In the genomic region with DNA sequence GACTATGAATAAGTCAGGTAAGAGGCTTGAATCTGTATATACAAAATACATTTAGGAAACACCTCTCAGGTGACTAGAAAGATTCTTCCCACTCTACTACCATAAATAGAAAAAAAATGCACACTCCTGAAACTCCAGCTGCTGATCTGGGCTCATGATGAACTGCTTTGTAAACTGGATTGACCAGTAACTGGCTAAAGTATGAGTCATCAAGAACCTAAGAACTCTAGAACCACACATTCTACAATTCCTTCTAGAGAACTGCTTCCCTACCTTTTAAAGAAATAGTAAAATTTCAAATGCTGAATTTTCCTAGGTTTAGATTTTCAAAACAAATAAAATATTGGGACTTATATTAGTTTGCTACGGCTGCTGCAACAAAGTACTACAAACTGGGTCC, we compare ENCODE assay signal across 12 cellular contexts. TPM values are rescaled to one million over a fixed set of nuclear protein-coding genes. Genes with fewer than 3 reads are reported as not detected.
DNase-seq lines count a peak whose midpoint lies in the region; ATAC-seq and TF ChIP-seq lines count a peak whose summit lies in the region.
"Had no signal": no experiment of that assay in that cellular context is flagged by ENCODE, and none has a peak within 500 bp of the region (broad histone marks: within the 10 kb centered on the region; RNA-seq: fewer than 3 reads in every experiment).

No MANE protein-coding gene starts in this region.

- peak overlapping the region in 8 of 10 donors; percentile 17 to 96 (median 60) for H3K27ac Mint-ChIP-seq in naive thymus-derived CD8-positive, alpha-beta T cell
- H3K27ac Mint-ChIP-seq: T-helper 1 cell treated with Interleukin-12 subunit alpha and Interleukin-12 subunit beta and Interleukin-4 antibody, amounts not matched to agents 30 μg/mL and 1 μg/mL, for 36 hours had no signal

- intact Hi-C loops in IMR-90 (cut with micrococcal nuclease) (no loop called here), mammary epithelial cell (cut with micrococcal nuclease) (no loop called here)

- TF ChIP-seq CTCF in DOHH2 (IDR thresholded peaks at IDR 0.05; ENCODE audit: low read depth, low read length, poor library complexity, severe bottlenecking) (no peak), IMR-90 (conservative IDR thresholded peaks at IDR 0.05; ENCODE audit: low read depth, low read length) (no peak), mammary epithelial cell (conservative IDR thresholded peaks at IDR 0.05 in 1 of 2, IDR thresholded peaks at IDR 0.05 in 1 of 2; ENCODE audit: extremely low read depth in 1 of 2, insufficient read depth in 1 of 2, low read depth in 1 of 2, low read length in 2 of 2) (no peak)

- H3K79me1 ChIP-seq in IMR-90 (ENCODE audit: low read depth in 1 of 2, low read length in 2 of 2): peaks cover 22 to 62% of the 10 kb centered on the region in 2 experiments

- H2AK9ac ChIP-seq in IMR-90 (replicated peaks; ENCODE audit: low read depth, low read length, poor library complexity): no peak overlapping the region

- no peak for TF ChIP-seq POLR2A in IMR-90 (IDR thresholded peaks at IDR 0.05; ENCODE audit: low read depth, low read length)

- DNase-seq in IMR-90: peak; percentile 66
- DNase-seq in mammary epithelial cell: peak; percentile 88
- no peak for DNase-seq in naive thymus-derived CD8-positive, alpha-beta T cell
- DNase-seq in NCI-H2029 treated with DMSO at 0.1 percent for 48 hours (lab: John Stamatoyannopoulos, UW): no peak
- no peak for DNase-seq in hypothalamus (lab: John Stamatoyannopoulos, UW)
- DNase-seq: heart left ventricle, NCI-H1436, ovary had no signal

- H3K56ac ChIP-seq in IMR-90 (ENCODE audit: extremely low read depth, insufficient read depth, low read length): no peak overlapping the region

- peak; percentile 46; the same call in 1 of the 2 replicates for ATAC-seq in IMR-90 (ENCODE audit: low read depth)
- ATAC-seq in naive thymus-derived CD8-positive, alpha-beta T cell: no peak
- ATAC-seq in HG02571 (IDR thresholded peaks at IDR 0.05; ENCODE audit: unreplicated experiment): no peak
- ATAC-seq in GM21737 (IDR thresholded peaks at IDR 0.05; ENCODE audit: unreplicated experiment): no peak
- ATAC-seq: heart left ventricle had no signal

- no peak overlapping the region for H3K23ac ChIP-seq in IMR-90 (ENCODE audit: low read depth, low read length)

- H4K91ac ChIP-seq in IMR-90 (ENCODE audit: insufficient read depth, low read depth, low read length): no peak overlapping the region

- H3K27ac ChIP-seq in DOHH2 (ENCODE audit: low read depth, low read length) (peak overlapping the region; percentile 17; the same call in 1 of the 2 replicates), IMR-90 (ENCODE audit: insufficient read depth, low read length) (no peak overlapping the region), mammary epithelial cell (ENCODE audit: insufficient read depth, low read depth, low read length) (no peak overlapping the region)
- H3K27ac ChIP-seq: heart left ventricle, ovary had no signal

- POLR2A ChIA-PET in IMR-90 (lab: Charles Lee; ENCODE audit: unreplicated experiment): no interaction called here
- POLR2A ChIA-PET in naive thymus-derived CD8-positive, alpha-beta T cell (lab: Charles Lee): interaction anchor here (0.9 kb wide), 1 partner anchor 20 kb away, joined by 3 read pairs; no protein-coding TSS in a partner anchor

- H3F3A ChIP-seq in DOHH2 (ENCODE audit: control insufficient read depth, insufficient read depth): peaks cover 47% of the 10 kb centered on the region

- in situ Hi-C loops in IMR-90 (cut with MboI; ENCODE audit: low sequenced_read_pairs) (no loop called here), mammary epithelial cell (cut with MboI; ENCODE audit: low sequenced_read_pairs in 2 of 2) (no loop called here)

- peaks cover 40 to 93% (median 86%) of the 10 kb centered on the region in 4 donors for H3K4me1 Mint-ChIP-seq in naive thymus-derived CD8-positive, alpha-beta T cell

- peak overlapping the region in 9 of 10 donors; percentile 27 to 76 (median 65) for H3K4me3 Mint-ChIP-seq in naive thymus-derived CD8-positive, alpha-beta T cell
- H3K4me3 Mint-ChIP-seq: T-helper 1 cell treated with Interleukin-12 subunit alpha and Interleukin-12 subunit beta and Interleukin-4 antibody, amounts not matched to agents 30 μg/mL and 1 μg/mL, for 36 hours had no signal

- WGBS in IMR-90 (ENCODE audit: extremely low coverage in 2 of 2, insufficient read length in 1 of 2), 2 experiments: no CpG with 5 or more reads among the region's 1 CpG
- 100% methylated on average over 1 of the region's 1 CpG for WGBS in mammary epithelial cell (ENCODE audit: low coverage, missing lambda C conversion rate)

- H3K9ac ChIP-seq in IMR-90 (ENCODE audit: low read depth, low read length) (no peak overlapping the region), mammary epithelial cell (ENCODE audit: insufficient read depth, low read length) (no peak overlapping the region)

- H2AK5ac ChIP-seq in IMR-90 (ENCODE audit: low read depth, low read length): no peak overlapping the region

- H3K27me3 Mint-ChIP-seq in naive thymus-derived CD8-positive, alpha-beta T cell: no peaks in the 10 kb centered on the region

- H3K79me2 ChIP-seq in DOHH2 (ENCODE audit: control insufficient read depth, low read length): peaks cover 100% of the 10 kb centered on the region
- H3K79me2 ChIP-seq in mammary epithelial cell (ENCODE audit: insufficient read depth, low read length): peaks cover 94% of the 10 kb centered on the region

- H4K20me1 ChIP-seq in DOHH2 (ENCODE audit: control insufficient read depth, insufficient read depth, low read depth, low read length) (peaks cover 80% of the 10 kb centered on the region), IMR-90 (ENCODE audit: insufficient read depth, low read length) (peaks cover 24% of the 10 kb centered on the region), mammary epithelial cell (ENCODE audit: insufficient read depth, low read length) (peaks cover 5% of the 10 kb centered on the region)

- peaks cover 4% of the 10 kb centered on the region; the same call in 1 of the 2 replicates for H3K9me1 ChIP-seq in IMR-90 (ENCODE audit: insufficient read depth, low read length)

- no peak overlapping the region for H3K14ac ChIP-seq in IMR-90 (replicated peaks; ENCODE audit: low read depth, low read length)

- H2BK20ac ChIP-seq in IMR-90 (ENCODE audit: low read depth, low read length): no peak overlapping the region

- no peak overlapping the region for H2BK15ac ChIP-seq in IMR-90 (ENCODE audit: low read depth, low read length)

- H3K9me3 ChIP-seq in DOHH2 (ENCODE audit: control insufficient read depth, insufficient read depth, low read length): no peaks in the 10 kb centered on the region
- H3K9me3 ChIP-seq in IMR-90 (ENCODE audit: control insufficient read depth, insufficient read depth, low read length): no peaks in the 10 kb centered on the region
- no peaks in the 10 kb centered on the region for H3K9me3 ChIP-seq in mammary epithelial cell (replicated peaks; ENCODE audit: insufficient read depth, low read length)
- H3K9me3 ChIP-seq: heart left ventricle, ovary had no signal

- no peak overlapping the region for H4K5ac ChIP-seq in IMR-90 (ENCODE audit: low read depth, low read length)

- no TSS peak for BruUV-seq in IMR-90 (replicated peaks; lab: Mats Ljungman, UMichigan)
- no TSS peak for BruUV-seq in mammary epithelial cell (replicated peaks; lab: Mats Ljungman, UMichigan)

- H3K4me2 ChIP-seq in DOHH2 (ENCODE audit: low read length) (peak overlapping the region; percentile 64), IMR-90 (ENCODE audit: low read depth, low read length) (no peak overlapping the region), mammary epithelial cell (ENCODE audit: insufficient read depth, low read depth, low read length) (no peak overlapping the region)

- H2BK5ac ChIP-seq in IMR-90 (ENCODE audit: low read depth, low read length, poor library complexity, severe bottlenecking): no peak overlapping the region

- dilution Hi-C loops in IMR-90 (cut with HindIII; ENCODE audit: low sequenced_read_pairs, unreplicated experiment) (no loop called here), mammary epithelial cell (cut with HindIII; ENCODE audit: low sequenced_read_pairs) (no loop called here)

- H2AFZ ChIP-seq in IMR-90 (replicated peaks; ENCODE audit: low read length, poor library complexity) (no peak overlapping the region), mammary epithelial cell (ENCODE audit: low read depth, low read length) (no peak overlapping the region)

- no peak for TF ChIP-seq RAD21 in IMR-90 (IDR thresholded peaks at IDR 0.05; ENCODE audit: low read length)

- H3K36me3 ChIP-seq in DOHH2 (ENCODE audit: control insufficient read depth, low read length) (peaks cover 95% of the 10 kb centered on the region), IMR-90 (ENCODE audit: control insufficient read depth, insufficient read depth, low read length) (no peaks in the 10 kb centered on the region), mammary epithelial cell (ENCODE audit: insufficient read depth, low read length) (peaks cover 7% of the 10 kb centered on the region)
- H3K36me3 ChIP-seq: ovary had no signal

- peaks cover 0 to 46% (median 2%) of the 10 kb centered on the region in 3 donors for H3K36me3 Mint-ChIP-seq in naive thymus-derived CD8-positive, alpha-beta T cell

- H3K9me3 Mint-ChIP-seq in naive thymus-derived CD8-positive, alpha-beta T cell: no peaks in the 10 kb centered on the region
- H3K9me3 Mint-ChIP-seq: T-helper 1 cell treated with Interleukin-12 subunit alpha and Interleukin-12 subunit beta and Interleukin-4 antibody, amounts not matched to agents 30 μg/mL and 1 μg/mL, for 36 hours had no signal

- H3K4me3 ChIP-seq in DOHH2 (ENCODE audit: low read length) (peak overlapping the region; percentile 41), IMR-90 (ENCODE audit: insufficient read depth, low read depth, low read length) (no peak overlapping the region), mammary epithelial cell (replicated peaks in 1 of 3; ENCODE audit: insufficient read depth in 1 of 3, low read depth in 2 of 3, low read length in 3 of 3) (no peak overlapping the region)
- H3K4me3 ChIP-seq: heart left ventricle, ovary had no signal

- H3K4me1 ChIP-seq in DOHH2 (ENCODE audit: control insufficient read depth, low read length) (peaks cover 85% of the 10 kb centered on the region), IMR-90 (ENCODE audit: control insufficient read depth, insufficient read depth, low read length) (0 out of 2 replicates have a peak, but pooled peaks cover 1% of the 10 kb centered on the region), mammary epithelial cell (ENCODE audit: insufficient read depth, low read length) (peaks cover 20% of the 10 kb centered on the region)

- CTCF ChIA-PET in IMR-90 (lab: Yijun Ruan, JAX): no interaction called here
- CTCF ChIA-PET in mammary epithelial cell (lab: Charles Lee; ENCODE audit: low non-redundant PET): no interaction called here

- H3K4ac ChIP-seq in IMR-90 (ENCODE audit: low read depth, low read length): no peak overlapping the region

- no peak overlapping the region for H3K18ac ChIP-seq in IMR-90 (ENCODE audit: low read depth, low read length)

- H4K8ac ChIP-seq in IMR-90 (ENCODE audit: low read depth in 2 of 2, low read length in 2 of 2): no peak overlapping the region

- H3K27me3 ChIP-seq in DOHH2 (ENCODE audit: control insufficient read depth, low read length) (no peaks in the 10 kb centered on the region), IMR-90 (ENCODE audit: control insufficient read depth, insufficient read depth, low read length) (no peaks in the 10 kb centered on the region), mammary epithelial cell (ENCODE audit: insufficient read depth, low read length) (no peaks in the 10 kb centered on the region)
- H3K27me3 ChIP-seq: heart left ventricle, ovary had no signal

- H3K9me2 ChIP-seq in DOHH2 (replicated peaks; ENCODE audit: control insufficient read depth, low read length): no peaks in the 10 kb centered on the region

- no peak overlapping the region for H2BK120ac ChIP-seq in IMR-90 (ENCODE audit: low read depth, low read length)

RNA-seq across cellular contexts. Expression of a gene that starts 55.2 kb away (rescaled TPM):
- total RNA-seq in IMR-90 (2012; rRNA removed) (27.6 and 36.9 TPM in 2 replicates), mammary epithelial cell (10 to 100 TPM; 48.0 to 66.3 TPM)
- polyA plus RNA-seq in IMR-90 (2012; rRNA removed) (23.7 and 25.4 TPM in 2 replicates), mammary epithelial cell (32.6 TPM)
- 11.7 and 15.9 TPM in 2 replicates for polyA plus RNA-seq in IMR-90 (2012; cell fraction: cytosol; rRNA removed)
- 10.8 and 27.3 TPM in 2 replicates for polyA plus RNA-seq in IMR-90 (2012; cell fraction: nucleus; rRNA removed; ENCODE audit: low replicate concordance)
- 51.3 TPM for polyA minus RNA-seq in mammary epithelial cell
- total RNA-seq in naive thymus-derived CD8-positive, alpha-beta T cell: 100 to 1,000 TPM; 184 to 200 TPM
- polyA plus RNA-seq in naive thymus-derived CD8-positive, alpha-beta T cell: 100 to 1,000 TPM; 127 to 155 (median 130) TPM

Comparison
In these comparisons a context has a peak if more than half of its experiments do, and no peak if none do; other contexts are left out.
1. DNase-seq: peak in IMR-90 (single experiment) and mammary epithelial cell (single experiment); none in naive thymus-derived CD8-positive, alpha-beta T cell (0 of 10), NCI-H2029 treated with DMSO at 0.1 percent for 48 hours (single experiment) and hypothalamus (0 of 51).